Comparison of ENCODE assay signal across 22 cellular contexts in the genomic region with DNA sequence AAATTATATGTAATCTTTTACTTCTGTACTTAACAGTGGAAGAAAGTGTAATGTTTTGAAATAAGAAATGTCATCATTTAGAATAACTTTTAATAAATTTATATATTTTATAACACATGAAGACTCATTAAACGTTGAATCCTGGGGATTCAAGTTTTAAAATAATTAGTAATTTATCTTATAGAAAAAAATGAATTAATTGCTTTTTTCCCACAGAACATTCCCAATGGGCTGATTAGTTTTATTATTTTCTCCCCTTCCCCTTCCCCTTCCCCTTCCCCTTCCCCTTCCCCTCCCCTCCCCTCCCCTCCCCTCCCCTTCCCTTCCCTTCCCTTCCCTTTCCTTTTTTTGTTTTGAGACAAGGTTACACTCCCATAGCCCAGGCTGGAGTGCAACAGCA.
A peak's percentile ranks its signal among the peaks of the same experiment; 100 is the strongest.
DNase-seq lines count a peak whose midpoint lies in the region; ATAC-seq, FAIRE-seq and TF ChIP-seq lines count a peak whose summit lies in the region.
"Had no signal": no experiment of that assay in that cellular context is flagged by ENCODE, and none has a peak within 500 bp of the region (broad histone marks: within the 10 kb centered on the region; RNA-seq: fewer than 3 reads in every experiment).

No MANE protein-coding gene starts in this region.

- in situ Hi-C loops in HepG2 (cut with HindIII; ENCODE audit: extremely low pct_ligation_motif_present, low pct_unique_long_range_greater_than_20kb), result no loop called here

- CTCF ChIA-PET in HepG2 (lab: Yijun Ruan, JAX; ENCODE audit: low intra/inter-chr PET ratio, low total read pairs), result no interaction called here

- TF ChIP-seq RAD21 in HepG2 (CRISPR knock-in tag; IDR thresholded peaks at IDR 0.05), result no peak

- H3K27ac ChIP-seq in HepG2 (ENCODE audit: extremely low read length, insufficient read depth, low read length) (no peak overlapping the region), right lobe of liver (no peak overlapping the region), OCI-LY3 (ENCODE audit: low read length) (peak overlapping the region; percentile 89; the same call in 1 of the 2 replicates), small intestine (ENCODE audit: low read depth in 1 of 2, low read length in 1 of 2) (no peak overlapping the region)
- H3K27ac ChIP-seq: 22Rv1; A549; BLaER1 treated with 17β-estradiol and CSF1 and Interleukin-3, amounts not matched to agents 10 nM and 100 nM; C4-2B had no signal

- H3K27me3 ChIP-seq in HepG2 (ENCODE audit: control insufficient read depth in 1 of 2, insufficient read depth in 2 of 2, low read length in 2 of 2) (no peaks in the 10 kb centered on the region), right lobe of liver (no peaks in the 10 kb centered on the region), OCI-LY3 (ENCODE audit: low read depth, low read length) (no peaks in the 10 kb centered on the region), small intestine (ENCODE audit: control insufficient read depth in 2 of 2, insufficient read depth in 2 of 2, low read length in 2 of 2) (no peaks in the 10 kb centered on the region)
- H3K27me3 ChIP-seq: BLaER1 treated with 17β-estradiol and CSF1 and Interleukin-3, amounts not matched to agents 10 nM and 100 nM had no signal

- H2AFZ ChIP-seq in HepG2 (ENCODE audit: low read length) (no peak overlapping the region), OCI-LY3 (ENCODE audit: low read depth, low read length) (no peak overlapping the region)

- H3K4me1 ChIP-seq in HepG2 (ENCODE audit: insufficient read depth, low read length), result no peaks in the 10 kb centered on the region
- no peaks in the 10 kb centered on the region for H3K4me1 ChIP-seq in right lobe of liver
- H3K4me1 ChIP-seq in OCI-LY3 (ENCODE audit: low read length), result peaks cover 31% of the 10 kb centered on the region
- H3K4me1 ChIP-seq in small intestine (ENCODE audit: control insufficient read depth in 2 of 2, insufficient read depth in 1 of 2, low read depth in 1 of 2, low read length in 1 of 2), result no peaks in the 10 kb centered on the region
- H3K4me1 ChIP-seq: A549, Caco-2 had no signal

- DNase-seq in HepG2 (ENCODE audit: low spot score) (no peak), right lobe of liver (no peak), small intestine (no peak)
- DNase-seq: AML-193; Caco-2; Calu3; CD4-positive, alpha-beta T cell; CD8-positive, alpha-beta T cell; DMS153; DMS53; DMS79; DND-41; EL; GF-D8 had no signal

- ATAC-seq in HepG2 (no peak), right lobe of liver (no peak), GM19023 (IDR thresholded peaks at IDR 0.05; ENCODE audit: unreplicated experiment) (no peak)
- ATAC-seq: A549; CD8-positive, alpha-beta T cell had no signal

- no peak for FAIRE-seq in HepG2 (lab: Jason Lieb, UNC)
- FAIRE-seq in small intestine (lab: Jason Lieb, UNC), result no peak
- FAIRE-seq: A549, D721Med, GM12891 had no signal

- TF ChIP-seq CTCF in HepG2 (CRISPR knock-in tag; IDR thresholded peaks at IDR 0.05) (no peak), right lobe of liver (IDR thresholded peaks at IDR 0.05) (no peak), OCI-LY3 (IDR thresholded peaks at IDR 0.05; ENCODE audit: low read depth, low read length) (no peak)

- no peak overlapping the region for H3K4me2 ChIP-seq in HepG2 (ENCODE audit: low read depth, low read length)
- no peak overlapping the region for H3K4me2 ChIP-seq in OCI-LY3 (ENCODE audit: low read length)
- H3K4me2 ChIP-seq: A549; BLaER1 treated with 17β-estradiol and CSF1 and Interleukin-3, amounts not matched to agents 10 nM and 100 nM had no signal

- 0% methylated on average over 1 of the region's 1 CpG for WGBS in HepG2 (ENCODE audit: low lambda C conversion rate)
- WGBS in right lobe of liver (ENCODE audit: insufficient coverage, low coverage, low lambda C conversion rate, missing lambda C conversion rate), result 19% methylated on average over 1 of the region's 1 CpG
- WGBS in small intestine, 3 donors, result 64 to 85% (median 69%) methylated on average over 1 of the region's 1 CpG

- TF ChIP-seq POLR2A in HepG2 (IDR thresholded peaks at IDR 0.05; ENCODE audit: insufficient read depth in 1 of 2, low read depth in 2 of 2, low read length in 2 of 2) (no peak), right lobe of liver (IDR thresholded peaks at IDR 0.05) (no peak)

- H4K20me1 ChIP-seq in HepG2 (ENCODE audit: insufficient read depth, low read length) (no peaks in the 10 kb centered on the region), OCI-LY3 (ENCODE audit: insufficient read depth, low read length) (no peaks in the 10 kb centered on the region)
- H4K20me1 ChIP-seq: BLaER1 treated with 17β-estradiol and CSF1 and Interleukin-3, amounts not matched to agents 10 nM and 100 nM had no signal

- H3K36me3 ChIP-seq in HepG2 (replicated peaks in 1 of 2; ENCODE audit: control insufficient read depth in 1 of 2, insufficient read depth in 2 of 2, low read length in 2 of 2) (no peaks in the 10 kb centered on the region), right lobe of liver (no peaks in the 10 kb centered on the region), OCI-LY3 (replicated peaks; ENCODE audit: low read depth, low read length) (no peaks in the 10 kb centered on the region), small intestine (ENCODE audit: control insufficient read depth in 2 of 2, insufficient read depth in 2 of 2, low read length in 2 of 2) (no peaks in the 10 kb centered on the region)
- H3K36me3 ChIP-seq: BLaER1 treated with 17β-estradiol and CSF1 and Interleukin-3, amounts not matched to agents 10 nM and 100 nM had no signal

- no peaks in the 10 kb centered on the region; the same call in 1 of the 2 replicates for H3K9me3 ChIP-seq in HepG2 (ENCODE audit: low read length)
- H3K9me3 ChIP-seq in right lobe of liver, result no peaks in the 10 kb centered on the region
- no peaks in the 10 kb centered on the region for H3K9me3 ChIP-seq in OCI-LY3 (ENCODE audit: insufficient read depth, low read length)
- H3K9me3 ChIP-seq in small intestine (ENCODE audit: control insufficient read depth, low read depth), result no peaks in the 10 kb centered on the region
- H3K9me3 ChIP-seq: A549, Caco-2 had no signal

- H3K9ac ChIP-seq in HepG2 (ENCODE audit: insufficient read depth, low read depth, low read length), result no peak overlapping the region
- no peak overlapping the region for H3K9ac ChIP-seq in OCI-LY3 (ENCODE audit: low read length)
- H3K9ac ChIP-seq: BLaER1 treated with 17β-estradiol and CSF1 and Interleukin-3, amounts not matched to agents 10 nM and 100 nM had no signal

- H3K79me2 ChIP-seq in HepG2 (ENCODE audit: insufficient read depth, low read length), result no peaks in the 10 kb centered on the region
- no peaks in the 10 kb centered on the region for H3K79me2 ChIP-seq in OCI-LY3 (ENCODE audit: low read length)

- BruUV-seq in HepG2 (replicated peaks; lab: Mats Ljungman, UMichigan), result no TSS peak

- intact Hi-C loops in HepG2 (cut with micrococcal nuclease; ENCODE audit: unreplicated experiment) (no loop called here), right lobe of liver (cut with DNase I) (no loop called here)

- no peak overlapping the region for H3K4me3 ChIP-seq in HepG2 (replicated peaks in 1 of 3; ENCODE audit: insufficient read depth in 1 of 3, low read depth in 2 of 3, low read length in 3 of 3)
- no peak overlapping the region for H3K4me3 ChIP-seq in right lobe of liver
- H3K4me3 ChIP-seq in OCI-LY3 (ENCODE audit: low read length), result no peak overlapping the region
- H3K4me3 ChIP-seq in small intestine (ENCODE audit: low read depth in 1 of 2, low read length in 2 of 2), result no peak overlapping the region
- H3K4me3 ChIP-seq: A549; BLaER1 treated with 17β-estradiol and CSF1 and Interleukin-3, amounts not matched to agents 10 nM and 100 nM had no signal

- POLR2A ChIA-PET in HepG2 (lab: Yijun Ruan, JAX), result no interaction called here

- TF ChIP-seq EP300 in HepG2 (IDR thresholded peaks at IDR 0.05; ENCODE audit: low read depth in 2 of 2, low read length in 2 of 2), result no peak
- TF ChIP-seq EP300 in HepG2 (CRISPR knock-in tag; IDR thresholded peaks at IDR 0.05; ENCODE audit: borderline replicate concordance), result no peak

TF ChIP-seq in HepG2, 621 proteins besides CTCF, POLR2A, EP300 and RAD21:
- 0 out of 2 replicates have a peak, but pooled peaks have one; percentile 80 for TF ChIP-seq PCBP1 (IDR thresholded peaks at IDR 0.05; ENCODE audit: borderline replicate concordance, low read depth, low read length)
- TF ChIP-seq HNRNPK (IDR thresholded peaks at IDR 0.05; ENCODE audit: low read depth, low read length, poor library complexity, severe bottlenecking), result peak; percentile 99
- TF ChIP-seq XBP1 (CRISPR knock-in tag; IDR thresholded peaks at IDR 0.05), result no peak
TF ChIP-seq in HepG2: peak in this region for 2.
